18 cellular contexts compared by ENCODE assay signal in genomic region chr16:4420703-4421102, GRCh38. TPM values are rescaled to one million over a fixed set of nuclear protein-coding genes. Genes with fewer than 3 reads are reported as not detected.
DNase-seq lines count a peak whose midpoint lies in the region; ATAC-seq and TF ChIP-seq lines count a peak whose summit lies in the region.
"Had no signal": no experiment of that assay in that cellular context is flagged by ENCODE, and none has a peak within 500 bp of the region (broad histone marks: within the 10 kb centered on the region; RNA-seq: fewer than 3 reads in every experiment).

No MANE protein-coding gene starts in this region.

- no peak overlapping the region for H2AFZ ChIP-seq in neural progenitor cell (replicated peaks)
- H2AFZ ChIP-seq: PC-9 had no signal

- peaks cover 7% of the 10 kb centered on the region for H3F3A ChIP-seq in neural progenitor cell (ENCODE audit: low read depth)

- ATAC-seq in GM21515 (IDR thresholded peaks at IDR 0.05; ENCODE audit: unreplicated experiment) (no peak), HG03460 (IDR thresholded peaks at IDR 0.05; ENCODE audit: unreplicated experiment) (no peak)
- ATAC-seq: HCT116 had no signal

- no peak overlapping the region for H3K9ac ChIP-seq in neural progenitor cell
- H3K9ac ChIP-seq: KMS-11, SK-N-SH had no signal

- DNase-seq in NOMO-1 treated with DMSO at 0.1 percent for 48 hours (lab: John Stamatoyannopoulos, UW; ENCODE audit: unreplicated experiment) (peak; percentile 83), amniotic epithelial cell (ENCODE audit: low read depth) (peak; percentile 60), neural crest cell (ENCODE audit: low read depth, low spot score) (no peak), neural progenitor cell (ENCODE audit: low spot score) (no peak)
- DNase-seq in activated CD4-positive, alpha-beta T cell treated with anti-CD3 and anti-CD28 coated beads, Interleukin-2, amount 50 U/mL, for 48 hours = no peak
- DNase-seq: Calu3; CD4-positive, alpha-beta T cell; NCI-H1417 treated with DMSO at 0.1 percent for 48 hours; NCI-H2029; NCI-H2171 treated with DMSO at 0.1 percent for 48 hours; NCI-H510A; PC-9; SK-N-SH had no signal

- H3K9me3 Mint-ChIP-seq in neural crest cell (no peaks in the 10 kb centered on the region), neural progenitor cell (no peaks in the 10 kb centered on the region)
- H3K9me3 Mint-ChIP-seq: CD4-positive, alpha-beta T cell had no signal

- peaks cover 7% of the 10 kb centered on the region for H3K79me2 ChIP-seq in neural progenitor cell (ENCODE audit: low read depth)

- H3K27me3 Mint-ChIP-seq in neural crest cell (ENCODE audit: low read depth) = peaks cover 8% of the 10 kb centered on the region
- H3K27me3 Mint-ChIP-seq in neural progenitor cell (ENCODE audit: insufficient read depth, low read depth) = peaks cover 5% of the 10 kb centered on the region
- H3K27me3 Mint-ChIP-seq: CD4-positive, alpha-beta T cell had no signal

- H3K27ac Mint-ChIP-seq in neural crest cell (ENCODE audit: unreplicated experiment) (no peak overlapping the region), neural progenitor cell (no peak overlapping the region)
- H3K27ac Mint-ChIP-seq: CD4-positive, alpha-beta T cell had no signal

- H3K4me3 ChIP-seq in HEK293 (ENCODE audit: low read depth, low read length) = no peak overlapping the region
- no peak overlapping the region for H3K4me3 ChIP-seq in neural progenitor cell
- H3K4me3 ChIP-seq: PC-9 had no signal

- H3K4me2 ChIP-seq in neural progenitor cell = no peak overlapping the region
- H3K4me2 ChIP-seq: KMS-11, PC-9, SK-N-SH had no signal

- no peaks in the 10 kb centered on the region for H3K36me3 Mint-ChIP-seq in neural crest cell (ENCODE audit: low read depth)
- no peaks in the 10 kb centered on the region for H3K36me3 Mint-ChIP-seq in neural progenitor cell

- H3K27ac ChIP-seq in HEK293 (ENCODE audit: extremely low read depth, low read depth, low read length) = no peak overlapping the region
- H3K27ac ChIP-seq in neural progenitor cell = no peak overlapping the region
- H3K27ac ChIP-seq: KMS-11, PC-9 had no signal

- POLR2A ChIA-PET in HEK293 (lab: Yijun Ruan, JAX) = no interaction called here

- peaks cover 14% of the 10 kb centered on the region for H3K4me1 Mint-ChIP-seq in neural crest cell
- peaks cover 8% of the 10 kb centered on the region for H3K4me1 Mint-ChIP-seq in neural progenitor cell

- no peaks in the 10 kb centered on the region for H3K9me3 ChIP-seq in HEK293 (ENCODE audit: control insufficient read depth, insufficient read depth, low read depth, low read length)
- H3K9me3 ChIP-seq in neural progenitor cell (ENCODE audit: low read depth) = no peaks in the 10 kb centered on the region
- H3K9me3 ChIP-seq: SK-N-SH had no signal

- no peaks in the 10 kb centered on the region for H4K20me1 ChIP-seq in neural progenitor cell (ENCODE audit: low read depth)

- H3K4me1 ChIP-seq in HEK293 (ENCODE audit: control insufficient read depth, insufficient read depth, low read length) = peaks cover 4% of the 10 kb centered on the region
- H3K4me1 ChIP-seq in neural progenitor cell = peaks cover 3% of the 10 kb centered on the region

- TF ChIP-seq CTCF in HEK293 (tag by site-specific recombination; IDR thresholded peaks at IDR 0.05) = no peak
- no peak for TF ChIP-seq CTCF in neural crest cell (conservative IDR thresholded peaks at IDR 0.05)
- no peak for TF ChIP-seq CTCF in neural progenitor cell (IDR thresholded peaks at IDR 0.05)

- peaks cover 15% of the 10 kb centered on the region for H3K27me3 ChIP-seq in neural progenitor cell

- H3K4me3 Mint-ChIP-seq in neural crest cell (peak overlapping the region; percentile 78), neural progenitor cell (no peak overlapping the region)
- H3K4me3 Mint-ChIP-seq: CD4-positive, alpha-beta T cell had no signal

- CTCF ChIA-PET in HEK293 (lab: Yijun Ruan, JAX) = interaction anchor here (1.4 kb wide), 1 partner anchor 18 kb away, joined by 7 read pairs; no protein-coding TSS in a partner anchor

- H3K36me3 ChIP-seq in HEK293 (ENCODE audit: control insufficient read depth in 2 of 2, insufficient read depth in 1 of 2, low read length in 2 of 2) = no peaks in the 10 kb centered on the region
- H3K36me3 ChIP-seq in neural progenitor cell = no peaks in the 10 kb centered on the region

TF ChIP-seq in HEK293, 187 proteins besides CTCF, POLR2A, EP300 and RAD21:
- TF ChIP-seq, protein P1, sequence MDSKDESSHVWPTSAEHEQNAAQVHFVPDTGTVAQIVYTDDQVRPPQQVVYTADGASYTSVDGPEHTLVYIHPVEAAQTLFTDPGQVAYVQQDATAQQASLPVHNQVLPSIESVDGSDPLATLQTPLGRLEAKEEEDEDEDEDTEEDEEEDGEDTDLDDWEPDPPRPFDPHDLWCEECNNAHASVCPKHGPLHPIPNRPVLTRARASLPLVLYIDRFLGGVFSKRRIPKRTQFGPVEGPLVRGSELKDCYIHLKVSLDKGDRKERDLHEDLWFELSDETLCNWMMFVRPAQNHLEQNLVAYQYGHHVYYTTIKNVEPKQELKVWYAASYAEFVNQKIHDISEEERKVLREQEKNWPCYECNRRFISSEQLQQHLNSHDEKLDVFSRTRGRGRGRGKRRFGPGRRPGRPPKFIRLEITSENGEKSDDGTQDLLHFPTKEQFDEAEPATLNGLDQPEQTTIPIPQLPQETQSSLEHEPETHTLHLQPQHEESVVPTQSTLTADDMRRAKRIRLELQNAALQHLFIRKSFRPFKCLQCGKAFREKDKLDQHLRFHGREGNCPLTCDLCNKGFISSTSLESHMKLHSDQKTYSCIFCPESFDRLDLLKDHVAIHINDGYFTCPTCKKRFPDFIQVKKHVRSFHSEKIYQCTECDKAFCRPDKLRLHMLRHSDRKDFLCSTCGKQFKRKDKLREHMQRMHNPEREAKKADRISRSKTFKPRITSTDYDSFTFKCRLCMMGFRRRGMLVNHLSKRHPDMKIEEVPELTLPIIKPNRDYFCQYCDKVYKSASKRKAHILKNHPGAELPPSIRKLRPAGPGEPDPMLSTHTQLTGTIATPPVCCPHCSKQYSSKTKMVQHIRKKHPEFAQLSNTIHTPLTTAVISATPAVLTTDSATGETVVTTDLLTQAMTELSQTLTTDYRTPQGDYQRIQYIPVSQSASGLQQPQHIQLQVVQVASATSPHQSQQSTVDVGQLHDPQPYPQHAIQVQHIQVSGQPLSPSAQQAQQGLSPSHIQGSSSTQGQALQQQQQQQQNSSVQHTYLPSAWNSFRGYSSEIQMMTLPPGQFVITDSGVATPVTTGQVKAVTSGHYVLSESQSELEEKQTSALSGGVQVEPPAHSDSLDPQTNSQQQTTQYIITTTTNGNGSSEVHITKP (tag by site-specific recombination; IDR thresholded peaks at IDR 0.05) = peak; percentile 52; the same call in 1 of the 2 replicates
- no peak for TF ChIP-seq MZF1 (tag by site-specific recombination; IDR thresholded peaks at IDR 0.05; ENCODE audit: borderline replicate concordance)

RNA-seq across cellular contexts. Expression of gene CORO7, which starts 4.3 kb away (rescaled TPM):
- 43.2 and 45.4 TPM in 2 replicates for total RNA-seq in neural crest cell
- 6.8 and 21.8 TPM in 2 replicates for total RNA-seq in neural progenitor cell (ENCODE audit: low replicate concordance)

RNA-seq across cellular contexts. Expression of gene DNAJA3, which starts 5.0 kb away (rescaled TPM):
- 45.1 and 55.2 TPM in 2 replicates for total RNA-seq in neural crest cell
- 27.3 and 47.2 TPM in 2 replicates for total RNA-seq in neural progenitor cell (ENCODE audit: low replicate concordance)

RNA-seq across cellular contexts. Expression of gene VASN, which starts 49.1 kb away (rescaled TPM):
- 0.91 and 1.2 TPM in 2 replicates for total RNA-seq in neural crest cell
- 3.1 and 7.5 TPM in 2 replicates for total RNA-seq in neural progenitor cell (ENCODE audit: low replicate concordance)

RNA-seq across cellular contexts. Expression of gene NMRAL1, which starts 53.7 kb away (rescaled TPM):
- 40.5 and 45.0 TPM in 2 replicates for total RNA-seq in neural crest cell
- total RNA-seq in neural progenitor cell (ENCODE audit: low replicate concordance) = 47.1 and 69.1 TPM in 2 replicates

RNA-seq across cellular contexts. Expression of gene HMOX2, which starts 55.5 kb away (rescaled TPM):
- total RNA-seq in neural crest cell = 38.1 and 39.6 TPM in 2 replicates
- total RNA-seq in neural progenitor cell (ENCODE audit: low replicate concordance) = 11.5 and 20.3 TPM in 2 replicates

Comparison
In these comparisons a context has a peak if more than half of its experiments do, and no peak if none do; other contexts are left out.
1. DNase-seq: peak in NOMO-1 treated with DMSO at 0.1 percent for 48 hours (single experiment) and amniotic epithelial cell (single experiment); none in neural crest cell (single experiment), neural progenitor cell (single experiment) and activated CD4-positive, alpha-beta T cell treated with anti-CD3 and anti-CD28 coated beads, Interleukin-2, amount 50 U/mL, for 48 hours (0 of 2).